Comparison of ENCODE assay signal across 12 cellular contexts in the genomic region with DNA sequence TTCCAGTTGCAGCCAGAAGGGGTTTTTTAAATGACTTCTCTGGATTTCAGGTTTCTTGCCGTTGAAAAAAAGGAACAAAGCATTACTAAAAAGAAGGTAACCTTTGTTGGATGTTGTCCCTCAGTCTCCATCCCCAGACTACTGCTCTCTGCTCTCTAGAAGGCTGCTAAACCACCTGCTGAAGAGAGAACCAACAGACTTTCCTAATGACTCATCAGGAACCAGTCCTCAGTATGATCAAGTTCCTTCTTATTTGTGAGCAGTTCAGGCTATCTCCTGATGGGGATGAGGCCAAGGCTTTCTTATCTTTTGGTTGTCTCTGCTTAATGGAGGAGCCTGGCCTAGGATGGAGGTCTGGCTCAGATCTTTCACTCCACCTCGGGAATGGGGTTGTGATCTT. TPM values are rescaled to one million over a fixed set of nuclear protein-coding genes. Genes with fewer than 3 reads are reported as not detected.
DNase-seq lines count a peak whose midpoint lies in the region; ATAC-seq, FAIRE-seq and TF ChIP-seq lines count a peak whose summit lies in the region.
"Had no signal": no experiment of that assay in that cellular context is flagged by ENCODE, and none has a peak within 500 bp of the region (broad histone marks: within the 10 kb centered on the region; RNA-seq: fewer than 3 reads in every experiment).

No MANE protein-coding gene starts in this region.

- peak; percentile 84 for ATAC-seq in GM21825 (IDR thresholded peaks at IDR 0.05; ENCODE audit: unreplicated experiment)
- ATAC-seq in HG03432 (IDR thresholded peaks at IDR 0.05; ENCODE audit: unreplicated experiment) = peak; percentile 98
- ATAC-seq in stimulated activated memory B cell treated with anti-CD40 and anti-IgM and Interleukin-4, amounts not matched to agents 10 μg/mL and 1 μg/mL and 100 μg/mL, for 72 hours = peak; percentile 73
- ATAC-seq: T-helper 17 cell had no signal

- FAIRE-seq in D721Med (lab: Jason Lieb, UNC) = no peak

- no peak overlapping the region for H3K4me3 Mint-ChIP-seq in stimulated activated memory B cell treated with anti-CD40 and anti-IgM and Interleukin-4, amounts not matched to agents 10 μg/mL and 1 μg/mL and 100 μg/mL, for 72 hours
- H3K4me3 Mint-ChIP-seq: dendritic cell treated with granulocyte-macrophage colony-stimulating factor and Interleukin-4, amounts not matched to agents 40 ng/mL and 50 ng/mL, for 4 days; T-helper 17 cell had no signal

- H3K27ac Mint-ChIP-seq in stimulated activated memory B cell treated with anti-CD40 and anti-IgM and Interleukin-4, amounts not matched to agents 10 μg/mL and 1 μg/mL and 100 μg/mL, for 72 hours = no peak overlapping the region
- H3K27ac Mint-ChIP-seq: dendritic cell treated with granulocyte-macrophage colony-stimulating factor and Interleukin-4, amounts not matched to agents 40 ng/mL and 50 ng/mL, for 4 days; T-helper 17 cell had no signal

- H3K27me3 Mint-ChIP-seq in stimulated activated memory B cell treated with anti-CD40 and anti-IgM and Interleukin-4, amounts not matched to agents 10 μg/mL and 1 μg/mL and 100 μg/mL, for 72 hours = peaks cover 32% of the 10 kb centered on the region

- H3K4me1 Mint-ChIP-seq in stimulated activated memory B cell treated with anti-CD40 and anti-IgM and Interleukin-4, amounts not matched to agents 10 μg/mL and 1 μg/mL and 100 μg/mL, for 72 hours = no peaks in the 10 kb centered on the region
- H3K4me1 Mint-ChIP-seq: T-helper 17 cell had no signal

- no peaks in the 10 kb centered on the region for H3K36me3 Mint-ChIP-seq in stimulated activated memory B cell treated with anti-CD40 and anti-IgM and Interleukin-4, amounts not matched to agents 10 μg/mL and 1 μg/mL and 100 μg/mL, for 72 hours

- peaks cover 6% of the 10 kb centered on the region for H3K9me3 Mint-ChIP-seq in stimulated activated memory B cell treated with anti-CD40 and anti-IgM and Interleukin-4, amounts not matched to agents 10 μg/mL and 1 μg/mL and 100 μg/mL, for 72 hours
- H3K9me3 Mint-ChIP-seq: dendritic cell treated with granulocyte-macrophage colony-stimulating factor and Interleukin-4, amounts not matched to agents 40 ng/mL and 50 ng/mL, for 4 days had no signal

- TF ChIP-seq CTCF in D721Med (IDR thresholded peaks at IDR 0.05; ENCODE audit: insufficient read depth, missing control alignments) = no peak

- DNase-seq in SIG-M5 treated with dmso at 0.1 percent for 504 hours (lab: John Stamatoyannopoulos, UW; ENCODE audit: unreplicated experiment) (peak; percentile 34), SIG-M5 (lab: John Stamatoyannopoulos, UW) (no peak), ureter (ENCODE audit: low spot score) (no peak), D721Med (ENCODE audit: insufficient read length, low spot score) (no peak), NCI-H345 treated with DMSO at 0.1 percent for 48 hours (lab: John Stamatoyannopoulos, UW; ENCODE audit: unreplicated experiment) (no peak)
- DNase-seq: glutamatergic neuron, NCI-H226, T-helper 17 cell had no signal

RNA-seq across cellular contexts. Expression of gene KIF4B, which starts 4.1 kb away (rescaled TPM):
- not detected for total RNA-seq in ureter
- total RNA-seq: T-helper 17 cell had no signal
